ENCODE assay signal across 20 cellular contexts in genomic region chr5:8213701-8214240, GRCh38.
"Had no signal": no experiment of that assay in that cellular context is flagged by ENCODE, and none has a peak within 500 bp of the region (broad histone marks: within the 10 kb centered on the region; RNA-seq: fewer than 3 reads in every experiment).

No MANE protein-coding gene starts in this region.

- DNase-seq: cerebellar nuclear complex; esophagus squamous epithelium; foreskin fibroblast; mammary epithelial cell; occipital lobe; psoas muscle; sigmoid colon; stimulated activated CD4-positive, alpha-beta T cell treated with anti-CD3 and anti-CD28 coated beads, Interleukin-2, amount 100 ng/mL, for 24 hours; stimulated activated CD4-positive, alpha-beta T cell treated with anti-CD3 and anti-CD28 coated beads, Interleukin-4, amount 100 ng/mL, for 4 hours; stimulated activated naive B cell treated with anti-CD40 and anti-IgM and Interleukin-4, amounts not matched to agents 10 μg/mL and 1 μg/mL and 100 μg/mL, for 72 hours; testis; upper lobe of right lung had no signal

- H3K27ac ChIP-seq: esophagus squamous epithelium, gastroesophageal sphincter, parathyroid adenoma, psoas muscle, right atrium auricular region, sigmoid colon, skin epidermis, testis, tibial nerve, upper lobe of right lung, vagina had no signal

- H2AFZ ChIP-seq: parathyroid adenoma had no signal

- H3K36me3 ChIP-seq: esophagus squamous epithelium, gastroesophageal sphincter, right atrium auricular region, sigmoid colon, tibial nerve, upper lobe of right lung, vagina had no signal

- H3K4me3 ChIP-seq: esophagus squamous epithelium, gastroesophageal sphincter, psoas muscle, right atrium auricular region, sigmoid colon, skin epidermis, testis, tibial nerve, upper lobe of right lung, vagina had no signal

- ATAC-seq: gastroesophageal sphincter; left lobe of liver; natural killer cell treated with Interleukin-12 subunit alpha and Interleukin-12 subunit beta and Interleukin-15 and Interleukin-18, amount 100 ng/mL, for 72 hours; psoas muscle; stimulated activated naive B cell treated with anti-CD40 and anti-IgM and Interleukin-4, amounts not matched to agents 10 μg/mL and 1 μg/mL and 100 μg/mL, for 72 hours; upper lobe of right lung had no signal

- H3K79me2 ChIP-seq: parathyroid adenoma had no signal

- H3K9me3 ChIP-seq: esophagus squamous epithelium, gastroesophageal sphincter, psoas muscle, right atrium auricular region, sigmoid colon, testis, tibial nerve, upper lobe of right lung, vagina had no signal

- H3K27me3 ChIP-seq: esophagus squamous epithelium, gastroesophageal sphincter, right atrium auricular region, sigmoid colon, testis, tibial nerve, upper lobe of right lung, vagina had no signal

- H3K4me1 ChIP-seq: esophagus squamous epithelium, gastroesophageal sphincter, parathyroid adenoma, psoas muscle, right atrium auricular region, sigmoid colon, testis, tibial nerve, upper lobe of right lung, vagina had no signal

- H3K9ac ChIP-seq: parathyroid adenoma had no signal
